ENCODE assay signal across 21 cellular contexts in genomic region chr21:44994581-44995171, GRCh38. TPM values are rescaled to one million over a fixed set of nuclear protein-coding genes. Genes with fewer than 3 reads are reported as not detected.
DNase-seq lines count a peak whose midpoint lies in the region; ATAC-seq and TF ChIP-seq lines count a peak whose summit lies in the region.
"Had no signal": no experiment of that assay in that cellular context is flagged by ENCODE, and none has a peak within 500 bp of the region (broad histone marks: within the 10 kb centered on the region; RNA-seq: fewer than 3 reads in every experiment).

No MANE protein-coding gene starts in this region.

- intact Hi-C loops in Right ventricle myocardium superior (cut with DNase I): no loop called here
- intact Hi-C loops in esophagus squamous epithelium (cut with DNase I): no loop called here
- intact Hi-C loops in upper lobe of right lung (cut with DNase I): no loop called here

- H3K9ac ChIP-seq in neural progenitor cell: no peak overlapping the region

- H3K9me3 Mint-ChIP-seq in neural progenitor cell: no peaks in the 10 kb centered on the region
- H3K9me3 Mint-ChIP-seq: activated CD8-positive, alpha-beta T cell treated with anti-CD3 and anti-CD28 coated beads for 36 hours; activated naive CD8-positive, alpha-beta T cell treated with anti-CD3 and anti-CD28 coated beads, Interleukin-2, amount 10 ng/mL, durations not matched to agents 7 days and 5 days; activated T-cell treated with anti-CD3 and anti-CD28 coated beads, Interleukin-2, amount 50 U/mL, for 72 hours; CD14-positive monocyte had no signal

- no peaks in the 10 kb centered on the region for H3K36me3 Mint-ChIP-seq in neural progenitor cell
- H3K36me3 Mint-ChIP-seq: activated naive CD8-positive, alpha-beta T cell treated with anti-CD3 and anti-CD28 coated beads, Interleukin-2, amount 10 ng/mL, durations not matched to agents 7 days and 5 days; CD14-positive monocyte had no signal

- H4K20me1 ChIP-seq in neural progenitor cell (ENCODE audit: low read depth) (no peaks in the 10 kb centered on the region), hepatocyte (ENCODE audit: insufficient read depth, poor library complexity, severe bottlenecking) (no peaks in the 10 kb centered on the region)

- H3K4me3 ChIP-seq in right atrium auricular region (no peak overlapping the region), esophagus squamous epithelium (no peak overlapping the region), neural progenitor cell (no peak overlapping the region), upper lobe of right lung (no peak overlapping the region), hepatocyte (no peak overlapping the region)
- H3K4me3 ChIP-seq: cardiac muscle cell, HAP-1, smooth muscle cell had no signal

- no peaks in the 10 kb centered on the region for H3F3A ChIP-seq in neural progenitor cell (ENCODE audit: low read depth)

- WGBS in esophagus squamous epithelium, 2 donors: 19 to 60% methylated on average over 4 to 18 of the region's 20 CpGs
- 93% methylated on average over 20 of the region's 20 CpGs for WGBS in hepatocyte (ENCODE audit: low lambda C conversion rate, missing lambda C conversion rate)

- no peak for TF ChIP-seq CTCF in right atrium auricular region (IDR thresholded peaks at IDR 0.05)
- no peak for TF ChIP-seq CTCF in esophagus squamous epithelium (IDR thresholded peaks at IDR 0.05)
- no peak for TF ChIP-seq CTCF in neural progenitor cell (IDR thresholded peaks at IDR 0.05)
- no peak for TF ChIP-seq CTCF in upper lobe of right lung (IDR thresholded peaks at IDR 0.05)
- no peak for TF ChIP-seq CTCF in hepatocyte (IDR thresholded peaks at IDR 0.05; ENCODE audit: poor library complexity)

- peaks cover 0 to 28% of the 10 kb centered on the region in 2 donors for H3K4me1 ChIP-seq in right atrium auricular region
- H3K4me1 ChIP-seq in esophagus squamous epithelium: peaks cover 6 to 56% (median 26%) of the 10 kb centered on the region in 3 donors
- H3K4me1 ChIP-seq in neural progenitor cell: no peaks in the 10 kb centered on the region
- H3K4me1 ChIP-seq in upper lobe of right lung: no peaks in the 10 kb centered on the region
- H3K4me1 ChIP-seq in hepatocyte (ENCODE audit: insufficient read depth): peaks cover 5% of the 10 kb centered on the region
- H3K4me1 ChIP-seq: HAP-1 had no signal

- H3K79me2 ChIP-seq in neural progenitor cell (ENCODE audit: low read depth): no peaks in the 10 kb centered on the region
- H3K79me2 ChIP-seq in hepatocyte: no peaks in the 10 kb centered on the region

- H3K9me3 ChIP-seq in right atrium auricular region (no peaks in the 10 kb centered on the region), esophagus squamous epithelium (no peaks in the 10 kb centered on the region), neural progenitor cell (ENCODE audit: low read depth) (no peaks in the 10 kb centered on the region), upper lobe of right lung (no peaks in the 10 kb centered on the region), hepatocyte (ENCODE audit: low read depth) (no peaks in the 10 kb centered on the region)
- H3K9me3 ChIP-seq: HAP-1 had no signal

- peaks cover 13% of the 10 kb centered on the region for H3K4me1 Mint-ChIP-seq in neural progenitor cell
- H3K4me1 Mint-ChIP-seq: activated naive CD8-positive, alpha-beta T cell treated with anti-CD3 and anti-CD28 coated beads, Interleukin-2, amount 10 ng/mL, durations not matched to agents 7 days and 5 days; CD14-positive monocyte; T-helper 17 cell had no signal

- H3K36me3 ChIP-seq in right atrium auricular region: no peaks in the 10 kb centered on the region
- no peaks in the 10 kb centered on the region for H3K36me3 ChIP-seq in esophagus squamous epithelium
- no peaks in the 10 kb centered on the region for H3K36me3 ChIP-seq in neural progenitor cell
- H3K36me3 ChIP-seq in upper lobe of right lung: no peaks in the 10 kb centered on the region
- H3K36me3 ChIP-seq in hepatocyte (replicated peaks; ENCODE audit: insufficient read depth, low read depth): no peaks in the 10 kb centered on the region
- H3K36me3 ChIP-seq: cardiac muscle cell, HAP-1 had no signal

- H3K27ac Mint-ChIP-seq in neural progenitor cell: peak overlapping the region; percentile 44
- H3K27ac Mint-ChIP-seq: activated CD8-positive, alpha-beta T cell treated with anti-CD3 and anti-CD28 coated beads for 36 hours; activated naive CD8-positive, alpha-beta T cell treated with anti-CD3 and anti-CD28 coated beads, Interleukin-2, amount 10 ng/mL, durations not matched to agents 7 days and 5 days; activated T-cell treated with anti-CD3 and anti-CD28 coated beads, Interleukin-2, amount 50 U/mL, for 72 hours; T-helper 17 cell had no signal

- no peak overlapping the region for H3K4me3 Mint-ChIP-seq in neural progenitor cell
- H3K4me3 Mint-ChIP-seq: activated CD8-positive, alpha-beta T cell treated with anti-CD3 and anti-CD28 coated beads for 36 hours; activated naive CD8-positive, alpha-beta T cell treated with anti-CD3 and anti-CD28 coated beads, Interleukin-2, amount 10 ng/mL, durations not matched to agents 7 days and 5 days; activated T-cell treated with anti-CD3 and anti-CD28 coated beads, Interleukin-2, amount 50 U/mL, for 72 hours; CD14-positive monocyte; T-helper 17 cell had no signal

- H3K4me2 ChIP-seq in neural progenitor cell (no peak overlapping the region), hepatocyte (no peak overlapping the region)
- H3K4me2 ChIP-seq: smooth muscle cell had no signal

- no peaks in the 10 kb centered on the region for H3K9me2 ChIP-seq in hepatocyte (replicated peaks; ENCODE audit: insufficient read depth)

- no peak overlapping the region for H2AFZ ChIP-seq in neural progenitor cell (replicated peaks)
- H2AFZ ChIP-seq in hepatocyte: no peak overlapping the region

- DNase-seq in Right ventricle myocardium superior (peak; percentile 47), right atrium auricular region (ENCODE audit: low spot score) (no peak), esophagus squamous epithelium (lab: John Stamatoyannopoulos, UW) (no peak), neural progenitor cell (ENCODE audit: low spot score) (no peak), upper lobe of right lung (no peak), NCI-H226 (no peak), NCI-H2081 treated with DMSO at 0.1 percent for 48 hours (lab: John Stamatoyannopoulos, UW) (no peak), hepatocyte (ENCODE audit: low spot score) (no peak)
- DNase-seq: activated CD8-positive, alpha-beta T cell treated with anti-CD3 and anti-CD28 coated beads for 36 hours; activated naive CD8-positive, alpha-beta T cell treated with anti-CD3 and anti-CD28 coated beads, Interleukin-2, amount 10 ng/mL, durations not matched to agents 7 days and 5 days; activated T-cell treated with anti-CD3 and anti-CD28 coated beads, Interleukin-2, amount 50 U/mL, for 72 hours; DMS79 treated with DMSO at 0.1 percent for 48 hours; Karpas-422; NCI-H1417; NCI-H510A; SHP77 treated with DMSO at 0.1 percent for 48 hours; T-helper 17 cell had no signal

- peaks cover 5% of the 10 kb centered on the region for H3K27me3 Mint-ChIP-seq in neural progenitor cell (ENCODE audit: insufficient read depth, low read depth)
- H3K27me3 Mint-ChIP-seq: activated CD8-positive, alpha-beta T cell treated with anti-CD3 and anti-CD28 coated beads for 36 hours; activated naive CD8-positive, alpha-beta T cell treated with anti-CD3 and anti-CD28 coated beads, Interleukin-2, amount 10 ng/mL, durations not matched to agents 7 days and 5 days; T-helper 17 cell had no signal

- H3K27me3 ChIP-seq in right atrium auricular region (no peaks in the 10 kb centered on the region), esophagus squamous epithelium (peaks cover 0 to 10% (median 0%) of the 10 kb centered on the region in 4 donors), neural progenitor cell (no peaks in the 10 kb centered on the region), upper lobe of right lung (no peaks in the 10 kb centered on the region), hepatocyte (no peaks in the 10 kb centered on the region)
- H3K27me3 ChIP-seq: cardiac muscle cell had no signal

- no peak for TF ChIP-seq POLR2A in esophagus squamous epithelium (IDR thresholded peaks at IDR 0.05)

- H3K27ac ChIP-seq in right atrium auricular region (no peak overlapping the region), esophagus squamous epithelium (peak overlapping the region in 3 of 4 donors; percentile 70 to 75 (median 75)), neural progenitor cell (no peak overlapping the region), upper lobe of right lung (peak overlapping the region; percentile 58), hepatocyte (no peak overlapping the region)
- H3K27ac ChIP-seq: cardiac muscle cell had no signal

- ATAC-seq in Right ventricle myocardium superior (ENCODE audit: poor library complexity): peak; percentile 14
- ATAC-seq in upper lobe of right lung: no peak
- ATAC-seq: activated CD8-positive, alpha-beta T cell treated with anti-CD3 and anti-CD28 coated beads for 36 hours; activated T-cell treated with anti-CD3 and anti-CD28 coated beads, Interleukin-2, amount 50 U/mL, for 72 hours; T-helper 17 cell had no signal

RNA-seq across cellular contexts. Expression of gene SLX9, which starts 54.8 kb away (rescaled TPM):
- 77.4 TPM for total RNA-seq in Right ventricle myocardium superior
- 10 to 100 TPM; 15.9 to 18.8 TPM for total RNA-seq in right atrium auricular region
- 10 to 100 TPM; 10.2 to 16.1 (median 11.1) TPM for total RNA-seq in esophagus squamous epithelium
- 4.7 and 17.1 TPM in 2 replicates for total RNA-seq in neural progenitor cell (ENCODE audit: low replicate concordance)
- total RNA-seq in upper lobe of right lung: 22.8 TPM
- total RNA-seq in hepatocyte: 11.5 and 16.3 TPM in 2 replicates
- 33.2 and 37.2 TPM in 2 replicates for polyA plus RNA-seq in hepatocyte

Comparison
In these comparisons a context has a peak if more than half of its experiments do, and no peak if none do; other contexts are left out.
1. H3K27ac ChIP-seq: peak in esophagus squamous epithelium (3 of 4) and upper lobe of right lung (single experiment); none in right atrium auricular region (0 of 2), neural progenitor cell (single experiment) and hepatocyte (single experiment).